Comparison of ENCODE assay signal across 9 cellular contexts in genomic region chr12:116172224-116172849, GRCh38.
DNase-seq lines count a peak whose midpoint lies in the region; ATAC-seq and TF ChIP-seq lines count a peak whose summit lies in the region.
"Had no signal": no experiment of that assay in that cellular context is flagged by ENCODE, and none has a peak within 500 bp of the region (broad histone marks: within the 10 kb centered on the region; RNA-seq: fewer than 3 reads in every experiment).

No MANE protein-coding gene starts in this region.

- no peaks in the 10 kb centered on the region for H3K9me3 ChIP-seq in CD4-positive, alpha-beta T cell (ENCODE audit: control insufficient read depth, low read length)

- TF ChIP-seq CTCF in CD4-positive, alpha-beta T cell (IDR thresholded peaks at IDR 0.05), result no peak
- TF ChIP-seq CTCF in nephron progenitor cell (IDR thresholded peaks at IDR 0.05), result no peak

- ATAC-seq in CD4-positive, alpha-beta T cell (ENCODE audit: poor library complexity), result peak; percentile 76
- ATAC-seq in GM21528 (IDR thresholded peaks at IDR 0.05; ENCODE audit: low FRiP score, unreplicated experiment) (peak; percentile 90), GM19035 (IDR thresholded peaks at IDR 0.05; ENCODE audit: unreplicated experiment) (no peak), GM18870 (IDR thresholded peaks at IDR 0.05; ENCODE audit: unreplicated experiment) (no peak)

- no peaks in the 10 kb centered on the region for H3K27me3 Mint-ChIP-seq in CD4-positive, alpha-beta T cell
- H3K27me3 Mint-ChIP-seq in nephron progenitor cell (ENCODE audit: low read depth, poor library complexity), result no peaks in the 10 kb centered on the region

- no peak overlapping the region for H3K27ac ChIP-seq in CD4-positive, alpha-beta T cell (ENCODE audit: low read depth, low read length)

- H3K4me1 Mint-ChIP-seq in CD4-positive, alpha-beta T cell (ENCODE audit: low read depth), result peaks cover 73% of the 10 kb centered on the region
- peaks cover 34% of the 10 kb centered on the region for H3K4me1 Mint-ChIP-seq in nephron progenitor cell

- H3K4me3 Mint-ChIP-seq in CD4-positive, alpha-beta T cell, result peak overlapping the region; percentile 71
- no peak overlapping the region for H3K4me3 Mint-ChIP-seq in nephron progenitor cell
- H3K4me3 Mint-ChIP-seq: nephron had no signal

- H3K9me3 Mint-ChIP-seq in CD4-positive, alpha-beta T cell, result no peaks in the 10 kb centered on the region
- no peaks in the 10 kb centered on the region for H3K9me3 Mint-ChIP-seq in nephron progenitor cell
- H3K9me3 Mint-ChIP-seq: nephron had no signal

- no peaks in the 10 kb centered on the region for H3K27me3 ChIP-seq in CD4-positive, alpha-beta T cell (ENCODE audit: control insufficient read depth, insufficient read depth, low read length)

- CTCF ChIA-PET in CD4-positive, alpha-beta T cell (lab: Charles Lee), result interaction anchor here (1.1 to 1.5 kb wide), 3 partner anchors 23 to 64 kb away, joined by 3 read pairs; no protein-coding TSS in a partner anchor

- peak in 3 of 10 experiments; percentile 4 to 20 (median 7) for DNase-seq in CD4-positive, alpha-beta T cell
- DNase-seq in NOMO-1 (lab: John Stamatoyannopoulos, UW; ENCODE audit: unreplicated experiment in 2 of 2), result peak; percentile 35 to 72
- DNase-seq in dermis microvascular lymphatic vessel endothelial cell (ENCODE audit: low read depth in 2 of 2), result peak; percentile 69 to 93
- DNase-seq in NCI-H446 (lab: John Stamatoyannopoulos, UW), result no peak
- DNase-seq in nephron progenitor cell, result no peak

- no peaks in the 10 kb centered on the region for H3K36me3 Mint-ChIP-seq in CD4-positive, alpha-beta T cell (ENCODE audit: low read depth)
- H3K36me3 Mint-ChIP-seq in nephron progenitor cell (ENCODE audit: low read depth), result no peaks in the 10 kb centered on the region

- peak overlapping the region; percentile 48 for H3K27ac Mint-ChIP-seq in CD4-positive, alpha-beta T cell
- no peak overlapping the region for H3K27ac Mint-ChIP-seq in nephron progenitor cell
- H3K27ac Mint-ChIP-seq: nephron had no signal

- POLR2A ChIA-PET in CD4-positive, alpha-beta T cell (lab: Charles Lee), result interaction anchor here (0.6 to 1.2 kb wide), 3 partner anchors 10 to 64 kb away, joined by 3 read pairs; no protein-coding TSS in a partner anchor

- intact Hi-C loops in CD4-positive, alpha-beta T cell (cut with DNase I, micrococcal nuclease), result loop anchor here in 1 of 2 experiments (2.0 kb wide), 1 partner anchor 14 kb away; no protein-coding TSS in a partner anchor

Comparison
In these comparisons a context has a peak if more than half of its experiments do, and no peak if none do; other contexts are left out.
1. ATAC-seq: peak in CD4-positive, alpha-beta T cell (single experiment) and GM21528 (single experiment); none in GM19035 (single experiment) and GM18870 (single experiment).
2. DNase-seq: peak in NOMO-1 (2 of 2) and dermis microvascular lymphatic vessel endothelial cell (2 of 2); none in NCI-H446 (0 of 2) and nephron progenitor cell (single experiment).